ENCODE assay signal across 26 cellular contexts in genomic region chr20:33940701-33941100, GRCh38.
"Had no signal": no experiment of that assay in that cellular context is flagged by ENCODE, and none has a peak within 500 bp of the region (broad histone marks: within the 10 kb centered on the region; RNA-seq: fewer than 3 reads in every experiment).

No MANE protein-coding gene starts in this region.

- H3K9me3 Mint-ChIP-seq: activated CD4-positive, alpha-beta memory T cell treated with anti-CD3 and anti-CD28 coated beads for 36 hours; activated naive CD4-positive, alpha-beta T cell treated with anti-CD3 and anti-CD28 coated beads, Interleukin-2, amount 10 ng/mL, durations not matched to agents 7 days and 5 days; activated naive CD8-positive, alpha-beta T cell treated with anti-CD3 and anti-CD28 coated beads, Interleukin-2, amount 10 ng/mL, durations not matched to agents 7 days and 5 days; activated T-cell treated with anti-CD3 and anti-CD28 coated beads, Interleukin-2, amount 50 U/mL, for 24 hours; effector memory CD8-positive, alpha-beta T cell; natural killer cell; neural progenitor cell had no signal

- H3K27ac Mint-ChIP-seq: activated CD4-positive, alpha-beta memory T cell treated with anti-CD3 and anti-CD28 coated beads for 36 hours; activated naive CD4-positive, alpha-beta T cell treated with anti-CD3 and anti-CD28 coated beads, Interleukin-2, amount 10 ng/mL, durations not matched to agents 7 days and 5 days; activated naive CD8-positive, alpha-beta T cell treated with anti-CD3 and anti-CD28 coated beads, Interleukin-2, amount 10 ng/mL, durations not matched to agents 7 days and 5 days; activated T-cell treated with anti-CD3 and anti-CD28 coated beads, Interleukin-2, amount 50 U/mL, for 24 hours; brain; natural killer cell; neural progenitor cell had no signal

- H3K27me3 Mint-ChIP-seq: activated CD4-positive, alpha-beta memory T cell treated with anti-CD3 and anti-CD28 coated beads for 36 hours; activated naive CD8-positive, alpha-beta T cell treated with anti-CD3 and anti-CD28 coated beads, Interleukin-2, amount 10 ng/mL, durations not matched to agents 7 days and 5 days; activated T-cell treated with anti-CD3 and anti-CD28 coated beads, Interleukin-2, amount 50 U/mL, for 24 hours had no signal

- H3K4me3 ChIP-seq: ascending aorta, coronary artery, gastroesophageal sphincter, hepatocyte, left ventricle myocardium inferior, lung, neural progenitor cell, spleen, transverse colon had no signal

- H3K4me1 Mint-ChIP-seq: activated naive CD4-positive, alpha-beta T cell treated with anti-CD3 and anti-CD28 coated beads, Interleukin-2, amount 10 ng/mL, durations not matched to agents 7 days and 5 days; brain; natural killer cell had no signal

- H3K4me3 Mint-ChIP-seq: activated CD4-positive, alpha-beta memory T cell treated with anti-CD3 and anti-CD28 coated beads for 36 hours; activated naive CD4-positive, alpha-beta T cell treated with anti-CD3 and anti-CD28 coated beads, Interleukin-2, amount 10 ng/mL, durations not matched to agents 7 days and 5 days; activated naive CD8-positive, alpha-beta T cell treated with anti-CD3 and anti-CD28 coated beads, Interleukin-2, amount 10 ng/mL, durations not matched to agents 7 days and 5 days; activated T-cell treated with anti-CD3 and anti-CD28 coated beads, Interleukin-2, amount 50 U/mL, for 24 hours; brain; effector memory CD8-positive, alpha-beta T cell; natural killer cell; neural progenitor cell had no signal

- DNase-seq: activated CD4-positive, alpha-beta memory T cell treated with anti-CD3 and anti-CD28 coated beads for 36 hours; activated CD4-positive, alpha-beta T cell treated with anti-CD3 and anti-CD28 coated beads for 48 hours; activated CD8-positive, alpha-beta memory T cell treated with anti-CD3 and anti-CD28 coated beads, Interleukin-2, amount 50 U/mL, for 4 hours; activated gamma-delta T cell; activated naive CD4-positive, alpha-beta T cell treated with anti-CD3 and anti-CD28 coated beads, Interleukin-2, amount 10 ng/mL, durations not matched to agents 7 days and 5 days; activated naive CD8-positive, alpha-beta T cell treated with anti-CD3 and anti-CD28 coated beads, Interleukin-2, amount 10 ng/mL, durations not matched to agents 7 days and 5 days; activated T-cell treated with anti-CD3 and anti-CD28 coated beads, Interleukin-2, amount 50 U/mL, for 24 hours; effector memory CD8-positive, alpha-beta T cell; erythroblast; islet precursor cell; left ventricle myocardium inferior; mesendoderm; natural killer cell; occipital lobe; right cardiac atrium; spleen; stimulated activated naive CD4-positive, alpha-beta T cell; T-helper 9 cell; transverse colon had no signal

- H3K36me3 Mint-ChIP-seq: activated CD4-positive, alpha-beta memory T cell treated with anti-CD3 and anti-CD28 coated beads for 36 hours; activated naive CD4-positive, alpha-beta T cell treated with anti-CD3 and anti-CD28 coated beads, Interleukin-2, amount 10 ng/mL, durations not matched to agents 7 days and 5 days; activated naive CD8-positive, alpha-beta T cell treated with anti-CD3 and anti-CD28 coated beads, Interleukin-2, amount 10 ng/mL, durations not matched to agents 7 days and 5 days; brain; natural killer cell; neural progenitor cell had no signal
